8 cellular contexts compared by ENCODE assay signal in the genomic region with DNA sequence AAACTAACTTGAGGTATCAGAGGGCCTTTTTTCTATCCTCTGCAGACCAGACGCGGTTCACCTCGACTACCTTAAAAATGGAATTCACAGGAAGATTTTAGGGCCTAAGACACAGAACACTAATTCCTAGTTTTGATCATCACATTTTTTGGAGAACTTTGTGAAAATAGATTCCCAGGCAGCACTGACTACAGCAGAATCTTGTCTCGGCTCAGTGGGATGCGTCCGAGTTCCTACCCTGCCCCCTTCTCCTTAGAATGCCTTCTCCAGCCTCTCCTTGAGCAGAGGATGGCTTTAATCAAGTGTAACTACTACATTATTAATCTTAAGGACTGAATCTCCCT. TPM values are rescaled to one million over a fixed set of nuclear protein-coding genes. Genes with fewer than 3 reads are reported as not detected.
A peak's percentile ranks its signal among the peaks of the same experiment; 100 is the strongest.
DNase-seq lines count a peak whose midpoint lies in the region; ATAC-seq lines count a peak whose summit lies in the region.

No MANE protein-coding gene starts in this region.

- no peaks in the 10 kb centered on the region for H3K36me3 Mint-ChIP-seq in activated naive CD8-positive, alpha-beta T cell
- H3K36me3 Mint-ChIP-seq in immature natural killer cell: no peaks in the 10 kb centered on the region

- no peak for ATAC-seq in GM21367 (IDR thresholded peaks at IDR 0.05; ENCODE audit: unreplicated experiment)

- H3K27me3 Mint-ChIP-seq in activated naive CD8-positive, alpha-beta T cell: no peaks in the 10 kb centered on the region
- peaks cover 10 to 18% (median 17%) of the 10 kb centered on the region in 3 donors for H3K27me3 Mint-ChIP-seq in immature natural killer cell (ENCODE audit: low read depth in 3 of 3)

- peaks cover 27% of the 10 kb centered on the region for H3K4me1 Mint-ChIP-seq in activated naive CD8-positive, alpha-beta T cell (ENCODE audit: low read depth)
- peaks cover 32 to 41% of the 10 kb centered on the region in 2 donors for H3K4me1 Mint-ChIP-seq in immature natural killer cell

- peak overlapping the region; percentile 90 for H3K27ac ChIP-seq in substantia nigra (ENCODE audit: low read depth, low read length, poor library complexity, severe bottlenecking)

- no peaks in the 10 kb centered on the region for H3K9me3 Mint-ChIP-seq in activated naive CD8-positive, alpha-beta T cell (ENCODE audit: low read depth)
- H3K9me3 Mint-ChIP-seq in immature natural killer cell: peaks cover 0 to 2% (median 0%) of the 10 kb centered on the region in 6 donors

- DNase-seq in NCI-H2227 treated with DMSO at 0.1 percent for 48 hours (lab: John Stamatoyannopoulos, UW): peak; percentile 62
- no peak for DNase-seq in NCI-H2227 (lab: John Stamatoyannopoulos, UW; ENCODE audit: unreplicated experiment)
- no peak for DNase-seq in immature natural killer cell
- DNase-seq in substantia nigra (lab: John Stamatoyannopoulos, UW): no peak
- DNase-seq in DMS153 (lab: John Stamatoyannopoulos, UW): no peak
- no peak for DNase-seq in NCI-H226

- peak overlapping the region; percentile 97 for H3K4me3 Mint-ChIP-seq in activated naive CD8-positive, alpha-beta T cell
- H3K4me3 Mint-ChIP-seq in immature natural killer cell: peak overlapping the region; percentile 93 to 97 (median 94)

- peak overlapping the region; percentile 92 for H3K27ac Mint-ChIP-seq in activated naive CD8-positive, alpha-beta T cell
- H3K27ac Mint-ChIP-seq in immature natural killer cell: peak overlapping the region; percentile 93 to 98 (median 94)

RNA-seq across cellular contexts. Expression of gene TERC, which starts 0.4 kb away (rescaled TPM):
- polyA plus RNA-seq in immature natural killer cell: under 1 TPM in 1 of 3 donors, not detected in 2; 0.76 TPM

RNA-seq across cellular contexts. Expression of gene ACTRT3, which starts 4.1 kb away (rescaled TPM):
- polyA plus RNA-seq in immature natural killer cell: under 1 TPM; 0.42 to 0.67 (median 0.47) TPM

RNA-seq across cellular contexts. Expression of gene MYNN, which starts 7.9 kb away (rescaled TPM):
- polyA plus RNA-seq in immature natural killer cell: 10 to 100 TPM; 15.1 to 24.9 (median 17.9) TPM

RNA-seq across cellular contexts. Expression of gene LRRIQ4, which starts 47.4 kb away (rescaled TPM):
- not detected for polyA plus RNA-seq in immature natural killer cell

RNA-seq across cellular contexts. Expression of gene LRRC34, which starts 47.5 kb away (rescaled TPM):
- polyA plus RNA-seq in immature natural killer cell: under 1 TPM in 2 of 3 donors, not detected in 1; 0.30 to 0.40 TPM
